13 cellular contexts compared by ENCODE assay signal in the genomic region with DNA sequence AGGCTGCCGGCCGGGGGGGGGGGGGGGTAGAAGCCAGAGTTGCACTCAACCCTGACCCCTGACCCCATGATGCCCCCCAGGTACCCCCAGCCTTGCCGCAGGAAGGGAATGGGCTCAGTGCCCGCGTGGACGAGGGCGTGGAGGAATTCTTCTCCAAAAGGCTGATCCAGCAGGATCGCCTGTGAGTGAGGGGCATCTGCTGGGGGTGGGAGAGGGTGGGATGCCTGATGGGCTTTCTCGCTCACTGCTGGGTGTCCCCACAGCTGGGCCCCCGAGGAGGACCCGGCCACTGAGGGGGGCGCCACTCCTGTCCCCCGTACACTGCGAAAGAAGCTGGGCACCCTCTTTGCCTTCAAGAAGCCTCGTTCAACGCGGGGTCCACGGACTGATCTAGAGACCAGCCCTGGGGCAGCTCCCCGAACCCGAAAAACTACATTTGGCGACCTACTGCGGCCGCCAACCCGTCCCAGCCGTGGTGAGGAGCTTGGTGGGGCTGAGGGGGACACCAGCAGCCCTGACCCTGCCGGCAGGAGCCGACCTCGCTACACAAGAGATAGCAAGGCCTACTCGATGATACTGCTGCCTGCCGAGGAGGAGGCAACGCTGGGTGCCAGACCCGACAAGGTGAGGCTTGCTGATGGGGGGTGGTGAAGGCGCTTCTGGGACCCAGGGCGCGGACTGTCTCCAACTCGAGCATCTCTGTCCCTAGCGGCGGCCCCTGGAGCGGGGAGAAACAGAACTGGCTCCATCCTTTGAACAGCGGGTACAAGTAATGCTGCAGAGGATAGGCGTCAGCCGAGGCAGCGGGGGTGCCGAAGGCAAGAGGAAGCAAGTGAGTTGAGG. TPM values are rescaled to one million over a fixed set of nuclear protein-coding genes. Genes with fewer than 3 reads are reported as not detected.
DNase-seq lines count a peak whose midpoint lies in the region; ATAC-seq, FAIRE-seq and TF ChIP-seq lines count a peak whose summit lies in the region.
"Had no signal": no experiment of that assay in that cellular context is flagged by ENCODE, and none has a peak within 500 bp of the region (broad histone marks: within the 10 kb centered on the region; RNA-seq: fewer than 3 reads in every experiment).

No MANE protein-coding gene starts in this region.

- H3K4ac ChIP-seq in H1 (replicated peaks; ENCODE audit: insufficient read length, low read depth, low read length), result no peak overlapping the region

- no peaks in the 10 kb centered on the region for H3K9me3 Mint-ChIP-seq in activated CD8-positive, alpha-beta T cell treated with anti-CD3 and anti-CD28 coated beads, Interleukin-2, amount 10 ng/mL, durations not matched to agents 7 days and 5 days (ENCODE audit: insufficient read depth)
- H3K9me3 Mint-ChIP-seq: activated naive CD4-positive, alpha-beta T cell treated with anti-CD3 and anti-CD28 coated beads for 36 hours had no signal

- H3K4me2 ChIP-seq in H1 (ENCODE audit: insufficient read depth in 1 of 2, low read depth in 2 of 2, low read length in 2 of 2), result peak overlapping the region; percentile 64 to 96; a peak in 2 of 4 replicates

- H3K27ac ChIP-seq in H1 (ENCODE audit: low read depth, low read length), result no peak overlapping the region
- no peak overlapping the region for H3K27ac ChIP-seq in suprapubic skin
- no peak overlapping the region for H3K27ac ChIP-seq in psoas muscle
- H3K27ac ChIP-seq: cardiac muscle cell, SK-N-MC, transverse colon had no signal

- peak overlapping the region; percentile 14; the same call in 1 of the 2 replicates for H4K8ac ChIP-seq in H1 (ENCODE audit: extremely low read depth, insufficient read depth, low read length)

- H3K36me3 Mint-ChIP-seq in activated CD8-positive, alpha-beta T cell treated with anti-CD3 and anti-CD28 coated beads, Interleukin-2, amount 10 ng/mL, durations not matched to agents 7 days and 5 days (ENCODE audit: low read depth), result peaks cover 51% of the 10 kb centered on the region

- H3K36me3 ChIP-seq in H1 (ENCODE audit: control insufficient read depth in 2 of 4, insufficient read depth in 4 of 4, low read length in 3 of 4) (peaks cover 0 to 4% (median 2%) of the 10 kb centered on the region in 4 experiments; a peak in 1 of 8 replicates), suprapubic skin (peaks cover 18% of the 10 kb centered on the region), psoas muscle (ENCODE audit: insufficient read depth in 1 of 2, low read depth in 1 of 2) (peaks cover 0 to 8% of the 10 kb centered on the region in 2 donors)
- H3K36me3 ChIP-seq: cardiac muscle cell, transverse colon had no signal

- DNase-seq in Right ventricle myocardium inferior (ENCODE audit: missing footprints) (peak; percentile 59), cardiac septum (ENCODE audit: low spot score) (no peak), H1 (ENCODE audit: low read depth in 1 of 2, low spot score in 2 of 2) (no peak), suprapubic skin (ENCODE audit: low spot score in 2 of 2) (peak; percentile 63 to 66), psoas muscle (no peak)
- no peak for DNase-seq in activated CD8-positive, alpha-beta T cell treated with anti-CD3 and anti-CD28 coated beads, Interleukin-2, amount 10 ng/mL, durations not matched to agents 7 days and 5 days
- DNase-seq: activated naive CD4-positive, alpha-beta T cell treated with anti-CD3 and anti-CD28 coated beads for 36 hours; HCEC 1CT; kidney glomerular epithelial cell; NK-92 treated with Interleukin-12 subunit alpha and Interleukin-12 subunit beta, amount 100 ng/mL, for 24 hours; transverse colon had no signal

- H3K79me1 ChIP-seq in H1 (ENCODE audit: low read depth, low read length), result no peaks in the 10 kb centered on the region; the same call in 1 of the 2 replicates

- H3K56ac ChIP-seq in H1 (replicated peaks; ENCODE audit: insufficient read length, low read depth, low read length), result no peak overlapping the region

- no peak for TF ChIP-seq CTCF in H1 (IDR thresholded peaks at IDR 0.05; ENCODE audit: control extremely low read depth in 1 of 3, insufficient read depth in 1 of 3, low read depth in 1 of 3, low read length in 3 of 3)
- no peak for TF ChIP-seq CTCF in suprapubic skin (IDR thresholded peaks at IDR 0.05)
- TF ChIP-seq CTCF in psoas muscle (IDR thresholded peaks at IDR 0.05), result no peak

- H4K5ac ChIP-seq in H1 (ENCODE audit: insufficient read length, low read depth, low read length), result no peak overlapping the region

- no peak overlapping the region for H2AFZ ChIP-seq in H1 (ENCODE audit: low read length)

- H3K27ac Mint-ChIP-seq in activated CD8-positive, alpha-beta T cell treated with anti-CD3 and anti-CD28 coated beads, Interleukin-2, amount 10 ng/mL, durations not matched to agents 7 days and 5 days, result no peak overlapping the region
- H3K27ac Mint-ChIP-seq: activated naive CD4-positive, alpha-beta T cell treated with anti-CD3 and anti-CD28 coated beads for 36 hours had no signal

- H4K20me1 ChIP-seq in H1 (replicated peaks in 1 of 2; ENCODE audit: control insufficient read depth in 1 of 2, insufficient read depth in 2 of 2, low read length in 2 of 2), result peaks cover 5 to 18% of the 10 kb centered on the region in 2 experiments

- no peak overlapping the region for H2BK20ac ChIP-seq in H1 (ENCODE audit: low read length)

- H2BK15ac ChIP-seq in H1 (ENCODE audit: low read length), result no peak overlapping the region

- no peak overlapping the region for H3K23ac ChIP-seq in H1 (ENCODE audit: insufficient read length)

- ATAC-seq in Right ventricle myocardium inferior (no peak), psoas muscle (no peak)
- no peak for ATAC-seq in activated CD8-positive, alpha-beta T cell treated with anti-CD3 and anti-CD28 coated beads, Interleukin-2, amount 10 ng/mL, durations not matched to agents 7 days and 5 days

- POLR2A ChIA-PET in H1 (lab: Charles Lee; ENCODE audit: partially characterized antibody), result no interaction called here
- POLR2A ChIA-PET in activated CD8-positive, alpha-beta T cell treated with anti-CD3 and anti-CD28 coated beads, Interleukin-2, amount 10 ng/mL, durations not matched to agents 7 days and 5 days (lab: Charles Lee), result no interaction called here

- no peak overlapping the region for H3K4me3 Mint-ChIP-seq in activated CD8-positive, alpha-beta T cell treated with anti-CD3 and anti-CD28 coated beads, Interleukin-2, amount 10 ng/mL, durations not matched to agents 7 days and 5 days
- H3K4me3 Mint-ChIP-seq: activated naive CD4-positive, alpha-beta T cell treated with anti-CD3 and anti-CD28 coated beads for 36 hours had no signal

- H2BK5ac ChIP-seq in H1 (ENCODE audit: low read depth, low read length), result no peak overlapping the region

- H2BK120ac ChIP-seq in H1 (replicated peaks; ENCODE audit: low read depth, low read length), result no peak overlapping the region

- FAIRE-seq in H1 (lab: Jason Lieb, UNC), result no peak

- peaks cover 5% of the 10 kb centered on the region; the same call in 1 of the 2 replicates for H3K23me2 ChIP-seq in H1 (ENCODE audit: low read depth, low read length)

- CTCF ChIA-PET in H1 (lab: Charles Lee; ENCODE audit: partially characterized antibody), result interaction anchor here (1.0 to 18.0 kb wide), 5 partner anchors 8 to 140 kb away, joined by 3 to 202 read pairs (median 4); a partner anchor contains a TSS
- CTCF ChIA-PET in activated CD8-positive, alpha-beta T cell treated with anti-CD3 and anti-CD28 coated beads, Interleukin-2, amount 10 ng/mL, durations not matched to agents 7 days and 5 days (lab: Charles Lee), result no interaction called here

- H4K91ac ChIP-seq in H1 (replicated peaks; ENCODE audit: insufficient read length, low read length), result no peak overlapping the region

- 91% methylated on average over 39 of the region's 44 CpGs; no CpG with 5 or more reads in 1 of the 2 experiments for WGBS in H1 (ENCODE audit: extremely low coverage in 1 of 2, insufficient coverage in 1 of 2, insufficient read length in 1 of 2, insufficient replicate concordance in 2 of 2, low coverage in 1 of 2, low lambda C conversion rate in 2 of 2, missing lambda C conversion rate in 1 of 2), 2 experiments
- WGBS in suprapubic skin, result 56% methylated on average over 22 of the region's 44 CpGs
- 44 to 51% (median 46%) methylated on average over 41 to 44 of the region's 44 CpGs for WGBS in psoas muscle, 3 donors

- TF ChIP-seq EP300 in H1 (IDR thresholded peaks at IDR 0.05; ENCODE audit: borderline replicate concordance in 1 of 2, low read depth in 2 of 2, low read length in 2 of 2) (no peak), suprapubic skin (IDR thresholded peaks at IDR 0.05) (no peak)

- intact Hi-C loops in Right ventricle myocardium inferior (cut with DNase I) (no loop called here), cardiac septum (cut with DNase I) (no loop called here), psoas muscle (cut with DNase I) (loop anchor here in 1 of 2 donors (5.0 kb wide), 1 partner anchor 397 kb away; no protein-coding TSS in a partner anchor)

- no peak overlapping the region for H3K18ac ChIP-seq in H1 (ENCODE audit: extremely low read depth, low read length)

- no peak overlapping the region for H2AK5ac ChIP-seq in H1 (ENCODE audit: low read depth, low read length)

- H3K79me2 ChIP-seq in H1 (ENCODE audit: control insufficient read depth in 1 of 2, insufficient read depth in 2 of 2, low read length in 2 of 2), result no peaks in the 10 kb centered on the region

- H3K14ac ChIP-seq in H1 (ENCODE audit: insufficient read length), result no peak overlapping the region

- H3K9me3 ChIP-seq in H1 (ENCODE audit: insufficient read depth in 2 of 2, low read depth in 1 of 2, low read length in 1 of 2), result no peaks in the 10 kb centered on the region
- no peaks in the 10 kb centered on the region for H3K9me3 ChIP-seq in suprapubic skin
- H3K9me3 ChIP-seq in psoas muscle, result no peaks in the 10 kb centered on the region
- H3K9me3 ChIP-seq: transverse colon had no signal

- H3K9ac ChIP-seq in H1 (replicated peaks in 1 of 4; ENCODE audit: extremely low read depth in 1 of 4, low read depth in 3 of 4, low read length in 3 of 4), result no peak overlapping the region

- no peak overlapping the region for H2BK12ac ChIP-seq in H1 (ENCODE audit: low read depth, low read length)

- H3K4me3 ChIP-seq in H1 (ENCODE audit: extremely low read depth in 1 of 4, insufficient read depth in 2 of 4, low read depth in 3 of 4, low read length in 4 of 4) (no peak overlapping the region), suprapubic skin (no peak overlapping the region), psoas muscle (no peak overlapping the region)

- peaks cover 0 to 13% (median 10%) of the 10 kb centered on the region in 4 experiments; a peak in 4 of 7 replicates for H3K27me3 ChIP-seq in H1 (replicated peaks in 1 of 4; ENCODE audit: control insufficient read depth in 3 of 4, extremely low read depth in 1 of 4, insufficient read depth in 3 of 4, low read length in 3 of 4)
- H3K27me3 ChIP-seq in suprapubic skin, result peaks cover 55% of the 10 kb centered on the region
- peaks cover 0 to 50% (median 35%) of the 10 kb centered on the region in 3 donors for H3K27me3 ChIP-seq in psoas muscle (ENCODE audit: insufficient read depth in 3 of 3, low read length in 2 of 3)

- TF ChIP-seq POLR2A in H1 (IDR thresholded peaks at IDR 0.05; ENCODE audit: control extremely low read depth in 1 of 2, low read depth in 2 of 2, low read length in 2 of 2) (no peak), suprapubic skin (IDR thresholded peaks at IDR 0.05) (no peak)

- no peak for TF ChIP-seq RAD21 in H1 (IDR thresholded peaks at IDR 0.05 in 1 of 2, conservative IDR thresholded peaks at IDR 0.05 in 1 of 2; ENCODE audit: low read depth in 2 of 2, low read length in 2 of 2)

- H3K27me3 Mint-ChIP-seq in activated CD8-positive, alpha-beta T cell treated with anti-CD3 and anti-CD28 coated beads, Interleukin-2, amount 10 ng/mL, durations not matched to agents 7 days and 5 days (ENCODE audit: low read depth), result no peaks in the 10 kb centered on the region

- H3K4me1 ChIP-seq in H1 (replicated peaks in 1 of 4; ENCODE audit: control insufficient read depth in 3 of 4, insufficient read depth in 4 of 4, low read length in 3 of 4) (peaks cover 0 to 15% (median 6%) of the 10 kb centered on the region in 4 experiments; a peak in 5 of 7 replicates), suprapubic skin (peaks cover 30% of the 10 kb centered on the region), psoas muscle (peaks cover 3% of the 10 kb centered on the region)

- H3K4me1 Mint-ChIP-seq in activated CD8-positive, alpha-beta T cell treated with anti-CD3 and anti-CD28 coated beads, Interleukin-2, amount 10 ng/mL, durations not matched to agents 7 days and 5 days (ENCODE audit: low read depth), result peaks cover 18% of the 10 kb centered on the region

RNA-seq across cellular contexts. Expression of a gene that starts 5.8 kb away (rescaled TPM):
- total RNA-seq in Right ventricle myocardium inferior (9.7 TPM), cardiac septum (9.3 TPM), suprapubic skin (10 to 100 TPM; 17.6 to 33.9 (median 22.3) TPM), psoas muscle (10 to 100 TPM in 1 of 4 donors, 1 to 10 TPM in 3; 4.9 to 10.2 (median 7.4) TPM)
- 34.8 and 35.8 TPM in 2 replicates for total RNA-seq in H1 (2021; fragmentation: NEBNext Ultra II Directional; extraction: Animal tissue kit (Norgen Biotek cat#: 25700))
- polyA plus RNA-seq in H1 (2011; rRNA removed) (58.0 and 81.7 TPM in 2 replicates), psoas muscle (10 to 100 TPM in 2 of 3 donors, 1 to 10 TPM in 1; 8.9 to 16.7 (median 12.6) TPM)
- 34.3 TPM for polyA plus RNA-seq in H1 (2011; cell fraction: cytosol; rRNA removed)
- polyA plus RNA-seq in H1 (2011; cell fraction: nucleus; rRNA removed), result 79.1 TPM
- polyA plus RNA-seq in H1 (2012, experiment 1 of 2), result 37.3 to 46.0 TPM (median 44.3 TPM) in 4 replicates
- 52.7 TPM for polyA plus RNA-seq in H1 (2012, experiment 2 of 2)
- polyA plus RNA-seq in H1 (2013, experiment 1 of 2), result 38.0 TPM
- 35.8 TPM for polyA plus RNA-seq in H1 (2013, experiment 2 of 2)
- polyA minus RNA-seq in H1 (2011; rRNA and poly(A)+ RNA removed), result 18.5 and 23.8 TPM in 2 replicates
- polyA minus RNA-seq in H1 (2011; cell fraction: cytosol; rRNA and poly(A)+ RNA removed), result 28.0 TPM
- 26.7 TPM for polyA minus RNA-seq in H1 (2011; cell fraction: nucleus; rRNA and poly(A)+ RNA removed)
- 10 to 100 TPM; 51.4 to 51.6 TPM for total RNA-seq in activated CD8-positive, alpha-beta T cell treated with anti-CD3 and anti-CD28 coated beads, Interleukin-2, amount 10 ng/mL, durations not matched to agents 7 days and 5 days

RNA-seq across cellular contexts. Expression of a gene that starts 6.5 kb away (rescaled TPM):
- total RNA-seq in Right ventricle myocardium inferior (3.7 TPM), cardiac septum (3.4 TPM), suprapubic skin (1 to 10 TPM; 2.3 to 4.3 (median 3.4) TPM), psoas muscle (1 to 10 TPM; 4.9 to 6.8 (median 5.9) TPM)
- 14.4 and 15.1 TPM in 2 replicates for total RNA-seq in H1 (2021; fragmentation: NEBNext Ultra II Directional; extraction: Animal tissue kit (Norgen Biotek cat#: 25700))
- polyA plus RNA-seq in H1 (2011; rRNA removed) (21.8 and 28.6 TPM in 2 replicates), psoas muscle (10 to 100 TPM in 1 of 3 donors, 1 to 10 TPM in 2; 8.0 to 11.0 (median 9.9) TPM)
- polyA plus RNA-seq in H1 (2011; cell fraction: cytosol; rRNA removed), result 16.3 TPM
- polyA plus RNA-seq in H1 (2011; cell fraction: nucleus; rRNA removed), result 19.6 TPM
- polyA plus RNA-seq in H1 (2012, experiment 1 of 2), result 7.8 to 16.8 TPM (median 12.8 TPM) in 4 replicates
- polyA plus RNA-seq in H1 (2012, experiment 2 of 2), result 19.7 TPM
- polyA plus RNA-seq in H1 (2013, experiment 1 of 2), result 11.5 TPM
- 11.4 TPM for polyA plus RNA-seq in H1 (2013, experiment 2 of 2)
- 5.2 and 6.0 TPM in 2 replicates for polyA minus RNA-seq in H1 (2011; rRNA and poly(A)+ RNA removed)
- polyA minus RNA-seq in H1 (2011; cell fraction: cytosol; rRNA and poly(A)+ RNA removed), result 4.8 TPM
- polyA minus RNA-seq in H1 (2011; cell fraction: nucleus; rRNA and poly(A)+ RNA removed), result 5.4 TPM
- 10 to 100 TPM; 13.2 to 14.7 TPM for total RNA-seq in activated CD8-positive, alpha-beta T cell treated with anti-CD3 and anti-CD28 coated beads, Interleukin-2, amount 10 ng/mL, durations not matched to agents 7 days and 5 days

RNA-seq across cellular contexts. Expression of a gene that starts 9.3 kb away (rescaled TPM):
- total RNA-seq in Right ventricle myocardium inferior, result 0.30 TPM
- 0.40 TPM for total RNA-seq in cardiac septum
- total RNA-seq in H1 (2021; fragmentation: NEBNext Ultra II Directional; extraction: Animal tissue kit (Norgen Biotek cat#: 25700)), result 34.5 and 36.7 TPM in 2 replicates
- polyA plus RNA-seq in H1 (2011; rRNA removed), result 15.7 and 29.8 TPM in 2 replicates
- 16.3 TPM for polyA plus RNA-seq in H1 (2011; cell fraction: cytosol; rRNA removed)
- polyA plus RNA-seq in H1 (2011; cell fraction: nucleus; rRNA removed), result 110 TPM
- 15.1 to 29.6 TPM (median 24.7 TPM) in 4 replicates for polyA plus RNA-seq in H1 (2012, experiment 1 of 2)
- 20.2 TPM for polyA plus RNA-seq in H1 (2012, experiment 2 of 2)
- 26.1 TPM for polyA plus RNA-seq in H1 (2013, experiment 1 of 2)
- polyA plus RNA-seq in H1 (2013, experiment 2 of 2), result 23.1 TPM
- 10.4 and 13.2 TPM in 2 replicates for polyA minus RNA-seq in H1 (2011; rRNA and poly(A)+ RNA removed)
- polyA minus RNA-seq in H1 (2011; cell fraction: cytosol; rRNA and poly(A)+ RNA removed), result 17.1 TPM
- 35.2 TPM for polyA minus RNA-seq in H1 (2011; cell fraction: nucleus; rRNA and poly(A)+ RNA removed)
- 1 to 10 TPM in 1 of 4 donors, under 1 TPM in 3; 0.19 to 2.3 (median 0.51) TPM for total RNA-seq in suprapubic skin
- total RNA-seq in activated CD8-positive, alpha-beta T cell treated with anti-CD3 and anti-CD28 coated beads, Interleukin-2, amount 10 ng/mL, durations not matched to agents 7 days and 5 days, result 100 to 1,000 TPM; 192 to 196 TPM
- total RNA-seq in psoas muscle, result 1 to 10 TPM in 1 of 4 donors, under 1 TPM in 2, not detected in 1; 0.59 to 1.1 (median 0.63) TPM
- polyA plus RNA-seq in psoas muscle, result under 1 TPM; 0.17 to 0.46 (median 0.30) TPM

RNA-seq across cellular contexts. Expression of a gene that starts 12.3 kb away (rescaled TPM):
- total RNA-seq in Right ventricle myocardium inferior, result 9.9 TPM
- 8.5 TPM for total RNA-seq in cardiac septum
- 9.6 and 12.9 TPM in 2 replicates for total RNA-seq in H1 (2021; fragmentation: NEBNext Ultra II Directional; extraction: Animal tissue kit (Norgen Biotek cat#: 25700))
- 16.0 and 16.1 TPM in 2 replicates for polyA plus RNA-seq in H1 (2011; rRNA removed)
- polyA plus RNA-seq in H1 (2011; cell fraction: cytosol; rRNA removed), result 15.7 TPM
- 28.3 TPM for polyA plus RNA-seq in H1 (2011; cell fraction: nucleus; rRNA removed)
- polyA plus RNA-seq in H1 (2012, experiment 1 of 2), result 10.8 to 13.3 TPM (median 11.6 TPM) in 4 replicates
- polyA plus RNA-seq in H1 (2012, experiment 2 of 2), result 8.8 TPM
- polyA plus RNA-seq in H1 (2013, experiment 1 of 2), result 9.3 TPM
- polyA plus RNA-seq in H1 (2013, experiment 2 of 2), result 8.1 TPM
- polyA minus RNA-seq in H1 (2011; rRNA and poly(A)+ RNA removed), result 1.3 and 2.9 TPM in 2 replicates
- polyA minus RNA-seq in H1 (2011; cell fraction: cytosol; rRNA and poly(A)+ RNA removed), result 5.9 TPM
- polyA minus RNA-seq in H1 (2011; cell fraction: nucleus; rRNA and poly(A)+ RNA removed), result 9.0 TPM
- total RNA-seq in suprapubic skin, result 10 to 100 TPM; 10.1 to 33.6 (median 13.7) TPM
- 1 to 10 TPM; 7.0 TPM for total RNA-seq in activated CD8-positive, alpha-beta T cell treated with anti-CD3 and anti-CD28 coated beads, Interleukin-2, amount 10 ng/mL, durations not matched to agents 7 days and 5 days
- 1 to 10 TPM; 6.5 to 7.6 (median 7.1) TPM for total RNA-seq in psoas muscle
- 10 to 100 TPM; 17.5 to 20.7 (median 19.2) TPM for polyA plus RNA-seq in psoas muscle

RNA-seq across cellular contexts. Expression of a gene that starts 12.3 kb away (rescaled TPM):
- 3.0 TPM for total RNA-seq in Right ventricle myocardium inferior
- 5.6 TPM for total RNA-seq in cardiac septum
- 2.0 and 2.3 TPM in 2 replicates for total RNA-seq in H1 (2021; fragmentation: NEBNext Ultra II Directional; extraction: Animal tissue kit (Norgen Biotek cat#: 25700))
- 1.4 and 2.4 TPM in 2 replicates for polyA plus RNA-seq in H1 (2011; rRNA removed)
- 3.3 TPM for polyA plus RNA-seq in H1 (2011; cell fraction: cytosol; rRNA removed)
- 4.8 TPM for polyA plus RNA-seq in H1 (2011; cell fraction: nucleus; rRNA removed)
- polyA plus RNA-seq in H1 (2012, experiment 1 of 2), result 1.3 to 2.3 TPM (median 1.7 TPM) in 4 replicates
- polyA plus RNA-seq in H1 (2012, experiment 2 of 2), result 2.9 TPM
- 1.8 TPM for polyA plus RNA-seq in H1 (2013, experiment 1 of 2)
- 1.6 TPM for polyA plus RNA-seq in H1 (2013, experiment 2 of 2)
- polyA minus RNA-seq in H1 (2011; rRNA and poly(A)+ RNA removed), result 0.20 and 0.47 TPM in 2 replicates
- 2.2 TPM for polyA minus RNA-seq in H1 (2011; cell fraction: cytosol; rRNA and poly(A)+ RNA removed)
- 0.80 TPM for polyA minus RNA-seq in H1 (2011; cell fraction: nucleus; rRNA and poly(A)+ RNA removed)
- total RNA-seq in suprapubic skin, result 1 to 10 TPM; 2.1 to 6.8 (median 3.6) TPM
- total RNA-seq in activated CD8-positive, alpha-beta T cell treated with anti-CD3 and anti-CD28 coated beads, Interleukin-2, amount 10 ng/mL, durations not matched to agents 7 days and 5 days, result 1 to 10 TPM; 2.3 to 2.5 TPM
- 1 to 10 TPM; 5.1 to 7.3 (median 5.9) TPM for total RNA-seq in psoas muscle
- 1 to 10 TPM; 2.6 to 6.5 (median 4.5) TPM for polyA plus RNA-seq in psoas muscle

Comparison
In these comparisons a context has a peak if more than half of its experiments do, and no peak if none do; other contexts are left out.
1. DNase-seq: peak in Right ventricle myocardium inferior (single experiment) and suprapubic skin (2 of 2); none in cardiac septum (single experiment), H1 (0 of 2), activated CD8-positive, alpha-beta T cell treated with anti-CD3 and anti-CD28 coated beads, Interleukin-2, amount 10 ng/mL, durations not matched to agents 7 days and 5 days (single experiment) and psoas muscle (0 of 2).
2. RNA of a gene that starts 9.3 kb away (total RNA-seq): 192 to 196 TPM in activated CD8-positive, alpha-beta T cell treated with anti-CD3 and anti-CD28 coated beads, Interleukin-2, amount 10 ng/mL, durations not matched to agents 7 days and 5 days and 34.5 to 36.7 TPM in H1; 0.19 to 2.3 TPM in suprapubic skin, 0.59 to 1.1 TPM in psoas muscle, 0.40 TPM in cardiac septum (single experiment) and 0.30 TPM in Right ventricle myocardium inferior (single experiment); every median in the first group is over 10 times any median in the second.